ENCODE assay signal across 1 cellular context in the genomic region with DNA sequence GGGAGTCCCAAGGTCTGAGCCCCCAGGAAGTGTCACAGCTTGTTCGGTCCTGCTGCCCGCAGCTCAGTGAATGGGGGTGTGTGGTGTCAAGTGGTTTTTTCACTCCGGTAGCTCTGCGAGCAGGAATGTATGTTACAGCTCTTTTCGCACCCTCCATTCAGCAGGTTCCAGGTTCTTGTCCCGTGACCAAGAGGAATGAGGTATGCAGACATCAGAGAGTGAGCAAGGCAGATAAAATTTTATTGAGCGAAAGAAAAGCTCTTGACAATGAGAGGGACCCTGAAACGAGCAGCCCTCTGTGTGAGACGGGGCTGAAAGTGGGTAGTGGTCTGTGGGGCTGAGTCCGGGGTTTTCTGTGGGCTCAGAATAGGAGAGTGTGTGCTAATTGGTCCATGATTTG.
TF ChIP-seq lines count a peak whose summit lies in the region.

No MANE protein-coding gene starts in this region.

TF ChIP-seq in GM23338, 12 proteins besides CTCF, POLR2A, EP300 and RAD21 (continued from another document):
- TF ChIP-seq, protein P1, sequence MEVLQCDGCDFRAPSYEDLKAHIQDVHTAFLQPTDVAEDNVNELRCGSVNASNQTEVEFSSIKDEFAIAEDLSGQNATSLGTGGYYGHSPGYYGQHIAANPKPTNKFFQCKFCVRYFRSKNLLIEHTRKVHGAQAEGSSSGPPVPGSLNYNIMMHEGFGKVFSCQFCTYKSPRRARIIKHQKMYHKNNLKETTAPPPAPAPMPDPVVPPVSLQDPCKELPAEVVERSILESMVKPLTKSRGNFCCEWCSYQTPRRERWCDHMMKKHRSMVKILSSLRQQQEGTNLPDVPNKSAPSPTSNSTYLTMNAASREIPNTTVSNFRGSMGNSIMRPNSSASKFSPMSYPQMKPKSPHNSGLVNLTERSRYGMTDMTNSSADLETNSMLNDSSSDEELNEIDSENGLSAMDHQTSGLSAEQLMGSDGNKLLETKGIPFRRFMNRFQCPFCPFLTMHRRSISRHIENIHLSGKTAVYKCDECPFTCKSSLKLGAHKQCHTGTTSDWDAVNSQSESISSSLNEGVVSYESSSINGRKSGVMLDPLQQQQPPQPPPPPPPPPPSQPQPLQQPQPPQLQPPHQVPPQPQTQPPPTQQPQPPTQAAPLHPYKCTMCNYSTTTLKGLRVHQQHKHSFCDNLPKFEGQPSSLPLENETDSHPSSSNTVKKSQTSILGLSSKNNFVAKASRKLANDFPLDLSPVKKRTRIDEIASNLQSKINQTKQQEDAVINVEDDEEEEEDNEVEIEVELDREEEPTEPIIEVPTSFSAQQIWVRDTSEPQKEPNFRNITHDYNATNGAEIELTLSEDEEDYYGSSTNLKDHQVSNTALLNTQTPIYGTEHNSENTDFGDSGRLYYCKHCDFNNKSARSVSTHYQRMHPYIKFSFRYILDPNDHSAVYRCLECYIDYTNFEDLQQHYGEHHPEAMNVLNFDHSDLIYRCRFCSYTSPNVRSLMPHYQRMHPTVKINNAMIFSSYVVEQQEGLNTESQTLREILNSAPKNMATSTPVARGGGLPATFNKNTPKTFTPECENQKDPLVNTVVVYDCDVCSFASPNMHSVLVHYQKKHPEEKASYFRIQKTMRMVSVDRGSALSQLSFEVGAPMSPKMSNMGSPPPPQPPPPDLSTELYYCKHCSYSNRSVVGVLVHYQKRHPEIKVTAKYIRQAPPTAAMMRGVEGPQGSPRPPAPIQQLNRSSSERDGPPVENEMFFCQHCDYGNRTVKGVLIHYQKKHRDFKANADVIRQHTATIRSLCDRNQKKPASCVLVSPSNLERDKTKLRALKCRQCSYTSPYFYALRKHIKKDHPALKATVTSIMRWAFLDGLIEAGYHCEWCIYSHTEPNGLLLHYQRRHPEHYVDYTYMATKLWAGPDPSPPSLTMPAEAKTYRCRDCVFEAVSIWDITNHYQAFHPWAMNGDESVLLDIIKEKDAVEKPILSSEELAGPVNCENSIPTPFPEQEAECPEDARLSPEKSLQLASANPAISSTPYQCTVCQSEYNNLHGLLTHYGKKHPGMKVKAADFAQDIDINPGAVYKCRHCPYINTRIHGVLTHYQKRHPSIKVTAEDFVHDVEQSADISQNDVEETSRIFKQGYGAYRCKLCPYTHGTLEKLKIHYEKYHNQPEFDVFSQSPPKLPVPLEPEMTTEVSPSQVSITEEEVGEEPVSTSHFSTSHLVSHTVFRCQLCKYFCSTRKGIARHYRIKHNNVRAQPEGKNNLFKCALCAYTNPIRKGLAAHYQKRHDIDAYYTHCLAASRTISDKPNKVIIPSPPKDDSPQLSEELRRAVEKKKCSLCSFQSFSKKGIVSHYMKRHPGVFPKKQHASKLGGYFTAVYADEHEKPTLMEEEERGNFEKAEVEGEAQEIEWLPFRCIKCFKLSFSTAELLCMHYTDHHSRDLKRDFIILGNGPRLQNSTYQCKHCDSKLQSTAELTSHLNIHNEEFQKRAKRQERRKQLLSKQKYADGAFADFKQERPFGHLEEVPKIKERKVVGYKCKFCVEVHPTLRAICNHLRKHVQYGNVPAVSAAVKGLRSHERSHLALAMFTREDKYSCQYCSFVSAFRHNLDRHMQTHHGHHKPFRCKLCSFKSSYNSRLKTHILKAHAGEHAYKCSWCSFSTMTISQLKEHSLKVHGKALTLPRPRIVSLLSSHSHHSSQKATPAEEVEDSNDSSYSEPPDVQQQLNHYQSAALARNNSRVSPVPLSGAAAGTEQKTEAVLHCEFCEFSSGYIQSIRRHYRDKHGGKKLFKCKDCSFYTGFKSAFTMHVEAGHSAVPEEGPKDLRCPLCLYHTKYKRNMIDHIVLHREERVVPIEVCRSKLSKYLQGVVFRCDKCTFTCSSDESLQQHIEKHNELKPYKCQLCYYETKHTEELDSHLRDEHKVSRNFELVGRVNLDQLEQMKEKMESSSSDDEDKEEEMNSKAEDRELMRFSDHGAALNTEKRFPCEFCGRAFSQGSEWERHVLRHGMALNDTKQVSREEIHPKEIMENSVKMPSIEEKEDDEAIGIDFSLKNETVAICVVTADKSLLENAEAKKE (CRISPR knock-in tag; IDR thresholded peaks at IDR 0.05) = no peak
